24 cellular contexts compared by ENCODE assay signal in the genomic region with DNA sequence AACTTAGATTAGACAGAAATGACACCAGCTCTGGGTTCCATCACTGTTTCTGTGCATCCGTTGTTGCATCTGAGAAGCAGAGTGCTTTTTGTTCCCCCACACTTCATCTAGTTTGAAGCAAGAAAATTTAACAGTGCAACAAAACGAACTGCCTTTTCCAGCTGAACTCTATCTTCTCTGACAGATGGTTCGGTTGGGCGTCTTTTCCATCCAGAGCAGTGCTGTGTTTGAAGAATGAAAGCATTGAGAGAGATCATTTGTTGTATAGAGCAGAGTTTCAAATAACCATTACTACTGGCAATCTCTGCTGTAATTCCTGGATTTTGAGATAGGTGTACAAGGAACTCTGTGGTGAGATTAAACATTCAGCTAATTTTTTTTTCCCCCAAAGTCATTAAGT.
"Had no signal": no experiment of that assay in that cellular context is flagged by ENCODE, and none has a peak within 500 bp of the region (broad histone marks: within the 10 kb centered on the region; RNA-seq: fewer than 3 reads in every experiment).

No MANE protein-coding gene starts in this region.

- DNase-seq: effector memory CD4-positive, alpha-beta T cell; heart right ventricle; hypothalamus; islet precursor cell; left ventricle myocardium inferior; lower lobe of right lung; mesendoderm; mucosa of descending colon; naive thymus-derived CD8-positive, alpha-beta T cell; nucleus accumbens; posterior cingulate gyrus; sigmoid colon; stimulated activated CD4-positive, alpha-beta T cell treated with anti-CD3 and anti-CD28 coated beads, Interleukin-12 subunit alpha, Interleukin-12 subunit beta, amount 100 ng/mL, for 4 hours; stimulated activated CD8-positive, alpha-beta memory T cell treated with anti-CD3 and anti-CD28 coated beads, Interleukin-4, amount 100 ng/mL, for 48 hours; testis; upper lobe of right lung had no signal

- ATAC-seq: esophagus mucosa; heart right ventricle; lower lobe of right lung; mucosa of descending colon; naive thymus-derived CD8-positive, alpha-beta T cell; stimulated activated effector memory CD8-positive, alpha-beta T cell treated with anti-CD3 and anti-CD28 coated beads, Interleukin-12 subunit alpha, Interleukin-12 subunit beta, amount 100 ng/mL, for 72 hours; upper lobe of right lung had no signal

- H3K4me3 Mint-ChIP-seq: naive thymus-derived CD8-positive, alpha-beta T cell; neural crest cell; stimulated activated effector memory CD8-positive, alpha-beta T cell treated with anti-CD3 and anti-CD28 coated beads, Interleukin-12 subunit alpha, Interleukin-12 subunit beta, amount 100 ng/mL, for 72 hours; stimulated activated naive CD8-positive, alpha-beta T cell treated with anti-CD3 and anti-CD28 coated beads, Interleukin-15, Interleukin-2, amounts not matched to agents 100 ng/mL and 50 ng/mL, for 24 hours had no signal

- H3K4me1 Mint-ChIP-seq: naive thymus-derived CD8-positive, alpha-beta T cell; stimulated activated effector memory CD8-positive, alpha-beta T cell treated with anti-CD3 and anti-CD28 coated beads, Interleukin-12 subunit alpha, Interleukin-12 subunit beta, amount 100 ng/mL, for 72 hours had no signal

- H3K9me3 Mint-ChIP-seq: stimulated activated naive CD8-positive, alpha-beta T cell treated with anti-CD3 and anti-CD28 coated beads, Interleukin-15, Interleukin-2, amounts not matched to agents 100 ng/mL and 50 ng/mL, for 24 hours had no signal

- H3K36me3 ChIP-seq: heart right ventricle, left ventricle myocardium inferior, lower lobe of right lung, right atrium auricular region, sigmoid colon, tibial nerve, upper lobe of right lung, vagina had no signal

- H3K27ac Mint-ChIP-seq: naive thymus-derived CD8-positive, alpha-beta T cell; stimulated activated effector memory CD8-positive, alpha-beta T cell treated with anti-CD3 and anti-CD28 coated beads, Interleukin-12 subunit alpha, Interleukin-12 subunit beta, amount 100 ng/mL, for 72 hours; stimulated activated naive CD8-positive, alpha-beta T cell treated with anti-CD3 and anti-CD28 coated beads, Interleukin-15, Interleukin-2, amounts not matched to agents 100 ng/mL and 50 ng/mL, for 24 hours had no signal

- H3K27ac ChIP-seq: heart right ventricle, left ventricle myocardium inferior, lower lobe of right lung, right atrium auricular region, sigmoid colon, skin epidermis, testis, tibial nerve, upper lobe of right lung, vagina had no signal

- H3K9me3 ChIP-seq: heart right ventricle, left ventricle myocardium inferior, lower lobe of right lung, mucosa of descending colon, right atrium auricular region, sigmoid colon, testis, tibial nerve, upper lobe of right lung, vagina had no signal

- H3K27me3 Mint-ChIP-seq: naive thymus-derived CD8-positive, alpha-beta T cell; stimulated activated naive CD8-positive, alpha-beta T cell treated with anti-CD3 and anti-CD28 coated beads, Interleukin-15, Interleukin-2, amounts not matched to agents 100 ng/mL and 50 ng/mL, for 24 hours had no signal

- H3K36me3 Mint-ChIP-seq: naive thymus-derived CD8-positive, alpha-beta T cell; stimulated activated effector memory CD8-positive, alpha-beta T cell treated with anti-CD3 and anti-CD28 coated beads, Interleukin-12 subunit alpha, Interleukin-12 subunit beta, amount 100 ng/mL, for 72 hours had no signal

- H3K4me3 ChIP-seq: heart right ventricle, left ventricle myocardium inferior, lower lobe of right lung, mucosa of descending colon, right atrium auricular region, sigmoid colon, skin epidermis, testis, tibial nerve, upper lobe of right lung, vagina had no signal

- H3K4me1 ChIP-seq: heart right ventricle, left ventricle myocardium inferior, lower lobe of right lung, right atrium auricular region, testis, tibial nerve, upper lobe of right lung, vagina had no signal

- H3K27me3 ChIP-seq: right atrium auricular region, sigmoid colon, testis, tibial nerve, upper lobe of right lung, vagina had no signal
